ENCODE assay signal across 6 cellular contexts in genomic region chr15:43663333-43663732, GRCh38. TPM values are rescaled to one million over a fixed set of nuclear protein-coding genes. Genes with fewer than 3 reads are reported as not detected.
"Had no signal": no experiment of that assay in that cellular context is flagged by ENCODE, and none has a peak within 500 bp of the region (broad histone marks: within the 10 kb centered on the region; RNA-seq: fewer than 3 reads in every experiment).

No MANE protein-coding gene starts in this region.

RNA-seq across cellular contexts. Expression of gene CKMT1A, which starts 30.3 kb away (rescaled TPM):
- total RNA-seq: activated B cell treated with CpG ODN at 0.5 μM for 24 hours; activated CD8-positive, alpha-beta memory T cell treated with anti-CD3 and anti-CD28 coated beads for 36 hours; activated naive CD4-positive, alpha-beta T cell treated with anti-CD3 and anti-CD28 coated beads, Interleukin-2, amount 50 U/mL, for 72 hours; activated T-cell treated with anti-CD3 and anti-CD28 coated beads, Interleukin-2, amount 50 U/mL, for 4 hours; aorta; chondrocyte had no signal
